ENCODE assay signal across 1 cellular context in the genomic region with DNA sequence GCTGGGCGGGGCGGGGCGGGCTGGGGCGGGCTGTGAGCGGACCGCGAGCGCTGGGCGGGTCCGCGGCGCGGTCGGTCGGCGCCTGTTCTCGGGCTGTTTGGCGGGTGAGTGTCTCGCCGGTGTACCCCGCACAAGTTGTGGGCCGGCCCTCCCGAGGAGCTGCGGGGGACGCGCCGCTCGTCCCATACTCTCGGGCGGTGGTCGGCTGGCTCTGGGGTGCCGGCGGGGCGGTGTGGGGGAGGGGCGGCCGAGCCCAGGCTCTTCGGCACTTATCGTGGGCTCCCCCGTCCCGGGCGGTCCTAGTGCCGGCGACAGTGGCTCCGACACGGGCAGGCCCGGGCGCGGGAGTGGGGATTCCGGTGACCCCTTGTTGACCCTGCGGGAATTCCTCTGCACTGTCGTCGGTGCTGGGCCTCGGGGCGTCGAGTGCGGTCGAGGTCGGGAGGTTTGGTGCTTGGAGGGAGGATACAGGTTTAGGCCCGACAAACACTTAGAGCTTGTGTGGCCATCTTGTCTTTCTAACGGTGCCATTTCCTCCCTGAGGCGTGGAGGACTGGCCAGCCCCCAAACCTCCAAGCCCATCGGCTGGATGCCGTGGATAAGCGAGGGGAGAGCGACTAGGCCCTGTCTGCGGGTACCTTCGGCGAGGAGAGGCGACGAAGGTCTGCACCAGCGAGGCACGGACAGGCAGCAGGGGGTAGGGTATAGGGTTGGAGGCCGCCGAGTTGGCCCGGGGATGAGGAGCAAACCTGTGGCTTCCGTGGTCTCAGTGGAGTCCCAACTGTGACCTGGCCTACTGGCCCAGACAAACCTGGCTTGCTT.
TF ChIP-seq lines count a peak whose summit lies in the region.

A gene (plus strand): TSS at position 47 of the 822 bp plus-strand sequence. CDS start 8,308 bp downstream, outside the sequence.

TF ChIP-seq in K562, 482 proteins besides CTCF, POLR2A, EP300 and RAD21 (continued from another document and continues in another):
- TF ChIP-seq, protein P1, sequence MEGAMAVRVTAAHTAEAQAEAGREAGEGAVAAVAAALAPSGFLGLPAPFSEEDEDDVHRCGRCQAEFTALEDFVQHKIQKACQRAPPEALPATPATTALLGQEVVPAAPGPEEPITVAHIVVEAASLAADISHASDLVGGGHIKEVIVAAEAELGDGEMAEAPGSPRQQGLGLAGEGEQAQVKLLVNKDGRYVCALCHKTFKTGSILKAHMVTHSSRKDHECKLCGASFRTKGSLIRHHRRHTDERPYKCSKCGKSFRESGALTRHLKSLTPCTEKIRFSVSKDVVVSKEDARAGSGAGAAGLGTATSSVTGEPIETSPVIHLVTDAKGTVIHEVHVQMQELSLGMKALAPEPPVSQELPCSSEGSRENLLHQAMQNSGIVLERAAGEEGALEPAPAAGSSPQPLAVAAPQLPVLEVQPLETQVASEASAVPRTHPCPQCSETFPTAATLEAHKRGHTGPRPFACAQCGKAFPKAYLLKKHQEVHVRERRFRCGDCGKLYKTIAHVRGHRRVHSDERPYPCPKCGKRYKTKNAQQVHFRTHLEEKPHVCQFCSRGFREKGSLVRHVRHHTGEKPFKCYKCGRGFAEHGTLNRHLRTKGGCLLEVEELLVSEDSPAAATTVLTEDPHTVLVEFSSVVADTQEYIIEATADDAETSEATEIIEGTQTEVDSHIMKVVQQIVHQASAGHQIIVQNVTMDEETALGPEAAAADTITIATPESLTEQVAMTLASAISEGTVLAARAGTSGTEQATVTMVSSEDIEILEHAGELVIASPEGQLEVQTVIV (CRISPR knock-in tag; IDR thresholded peaks at IDR 0.05; ENCODE audit: borderline replicate concordance), result no peak
- TF ChIP-seq RBBP5 (IDR thresholded peaks at IDR 0.05; ENCODE audit: borderline replicate concordance, insufficient read depth, low read length, poor library complexity, severe bottlenecking), result peak; percentile 64
- no peak for TF ChIP-seq LARP7 (IDR thresholded peaks at IDR 0.05)
- peak in 1 of 2 experiments; percentile 64; a peak in 2 of 4 replicates for TF ChIP-seq MAZ (CRISPR knock-in tag; conservative IDR thresholded peaks at IDR 0.05 in 1 of 2, IDR thresholded peaks at IDR 0.05 in 1 of 2)
- peak; percentile 20 for TF ChIP-seq TAF1 (IDR thresholded peaks at IDR 0.05; ENCODE audit: control insufficient read depth, extremely low read depth, insufficient read depth, low read length, severe bottlenecking)
- TF ChIP-seq, protein P2, sequence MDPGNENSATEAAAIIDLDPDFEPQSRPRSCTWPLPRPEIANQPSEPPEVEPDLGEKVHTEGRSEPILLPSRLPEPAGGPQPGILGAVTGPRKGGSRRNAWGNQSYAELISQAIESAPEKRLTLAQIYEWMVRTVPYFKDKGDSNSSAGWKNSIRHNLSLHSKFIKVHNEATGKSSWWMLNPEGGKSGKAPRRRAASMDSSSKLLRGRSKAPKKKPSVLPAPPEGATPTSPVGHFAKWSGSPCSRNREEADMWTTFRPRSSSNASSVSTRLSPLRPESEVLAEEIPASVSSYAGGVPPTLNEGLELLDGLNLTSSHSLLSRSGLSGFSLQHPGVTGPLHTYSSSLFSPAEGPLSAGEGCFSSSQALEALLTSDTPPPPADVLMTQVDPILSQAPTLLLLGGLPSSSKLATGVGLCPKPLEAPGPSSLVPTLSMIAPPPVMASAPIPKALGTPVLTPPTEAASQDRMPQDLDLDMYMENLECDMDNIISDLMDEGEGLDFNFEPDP (CRISPR knock-in tag; IDR thresholded peaks at IDR 0.05), result no peak
- TF ChIP-seq, protein P3, sequence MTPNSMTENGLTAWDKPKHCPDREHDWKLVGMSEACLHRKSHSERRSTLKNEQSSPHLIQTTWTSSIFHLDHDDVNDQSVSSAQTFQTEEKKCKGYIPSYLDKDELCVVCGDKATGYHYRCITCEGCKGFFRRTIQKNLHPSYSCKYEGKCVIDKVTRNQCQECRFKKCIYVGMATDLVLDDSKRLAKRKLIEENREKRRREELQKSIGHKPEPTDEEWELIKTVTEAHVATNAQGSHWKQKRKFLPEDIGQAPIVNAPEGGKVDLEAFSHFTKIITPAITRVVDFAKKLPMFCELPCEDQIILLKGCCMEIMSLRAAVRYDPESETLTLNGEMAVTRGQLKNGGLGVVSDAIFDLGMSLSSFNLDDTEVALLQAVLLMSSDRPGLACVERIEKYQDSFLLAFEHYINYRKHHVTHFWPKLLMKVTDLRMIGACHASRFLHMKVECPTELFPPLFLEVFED (CRISPR knock-in tag; conservative IDR thresholded peaks at IDR 0.05), result no peak
- TF ChIP-seq SP1 (CRISPR knock-in tag; IDR thresholded peaks at IDR 0.05), result no peak; the same call in 1 of the 2 replicates
- no peak for TF ChIP-seq HNRNPUL1 (IDR thresholded peaks at IDR 0.05; ENCODE audit: low read length)
- TF ChIP-seq ZNF165 (CRISPR knock-in tag; IDR thresholded peaks at IDR 0.05; ENCODE audit: borderline replicate concordance), result no peak
- no peak for TF ChIP-seq ZNF347 (CRISPR knock-in tag; IDR thresholded peaks at IDR 0.05; ENCODE audit: low read depth)
- no peak for TF ChIP-seq MCM2 (IDR thresholded peaks at IDR 0.05; ENCODE audit: low read depth)
- TF ChIP-seq POLR2AphosphoS5 (IDR thresholded peaks at IDR 0.05; ENCODE audit: control insufficient read depth, insufficient read depth, low read depth, low read length), result no peak
- TF ChIP-seq KAT7 (CRISPR knock-in tag; IDR thresholded peaks at IDR 0.05; ENCODE audit: borderline replicate concordance), result no peak
- no peak for TF ChIP-seq POLR3A (IDR thresholded peaks at IDR 0.05; ENCODE audit: borderline replicate concordance, extremely low read depth, insufficient read depth, insufficient read length)
- no peak for TF ChIP-seq TAF9B (IDR thresholded peaks at IDR 0.05; ENCODE audit: partially characterized antibody)
- TF ChIP-seq, protein P4, sequence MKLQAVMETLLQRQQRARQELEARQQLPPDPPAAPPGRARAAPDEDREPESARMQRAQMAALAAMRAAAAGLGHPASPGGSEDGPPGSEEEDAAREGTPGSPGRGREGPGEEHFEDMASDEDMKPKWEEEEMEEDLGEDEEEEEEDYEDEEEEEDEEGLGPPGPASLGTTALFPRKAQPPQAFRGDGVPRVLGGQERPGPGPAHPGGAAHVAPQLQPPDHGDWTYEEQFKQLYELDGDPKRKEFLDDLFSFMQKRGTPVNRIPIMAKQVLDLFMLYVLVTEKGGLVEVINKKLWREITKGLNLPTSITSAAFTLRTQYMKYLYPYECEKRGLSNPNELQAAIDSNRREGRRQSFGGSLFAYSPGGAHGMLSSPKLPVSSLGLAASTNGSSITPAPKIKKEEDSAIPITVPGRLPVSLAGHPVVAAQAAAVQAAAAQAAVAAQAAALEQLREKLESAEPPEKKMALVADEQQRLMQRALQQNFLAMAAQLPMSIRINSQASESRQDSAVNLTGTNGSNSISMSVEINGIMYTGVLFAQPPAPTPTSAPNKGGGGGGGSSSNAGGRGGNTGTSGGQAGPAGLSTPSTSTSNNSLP (IDR thresholded peaks at IDR 0.05; ENCODE audit: borderline replicate concordance, low read depth, low read length), result no peak
- TF ChIP-seq SRSF3 (IDR thresholded peaks at IDR 0.05; ENCODE audit: insufficient read depth, low read length), result 0 out of 2 replicates have a peak, but pooled peaks have one; percentile 40
- TF ChIP-seq, protein P5, sequence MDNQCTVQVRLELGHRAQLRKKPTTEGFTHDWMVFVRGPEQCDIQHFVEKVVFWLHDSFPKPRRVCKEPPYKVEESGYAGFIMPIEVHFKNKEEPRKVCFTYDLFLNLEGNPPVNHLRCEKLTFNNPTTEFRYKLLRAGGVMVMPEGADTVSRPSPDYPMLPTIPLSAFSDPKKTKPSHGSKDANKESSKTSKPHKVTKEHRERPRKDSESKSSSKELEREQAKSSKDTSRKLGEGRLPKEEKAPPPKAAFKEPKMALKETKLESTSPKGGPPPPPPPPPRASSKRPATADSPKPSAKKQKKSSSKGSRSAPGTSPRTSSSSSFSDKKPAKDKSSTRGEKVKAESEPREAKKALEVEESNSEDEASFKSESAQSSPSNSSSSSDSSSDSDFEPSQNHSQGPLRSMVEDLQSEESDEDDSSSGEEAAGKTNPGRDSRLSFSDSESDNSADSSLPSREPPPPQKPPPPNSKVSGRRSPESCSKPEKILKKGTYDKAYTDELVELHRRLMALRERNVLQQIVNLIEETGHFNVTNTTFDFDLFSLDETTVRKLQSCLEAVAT (IDR thresholded peaks at IDR 0.05), result peak in 1 of 2 experiments; percentile 51; a peak in 1 of 4 replicates
- TF ChIP-seq NFIX (CRISPR knock-in tag; IDR thresholded peaks at IDR 0.05; ENCODE audit: low read depth), result no peak
- TF ChIP-seq TARDBP (IDR thresholded peaks at IDR 0.05), result no peak
- no peak for TF ChIP-seq IFI16 (CRISPR knock-in tag; IDR thresholded peaks at IDR 0.05)
- TF ChIP-seq, protein P6, sequence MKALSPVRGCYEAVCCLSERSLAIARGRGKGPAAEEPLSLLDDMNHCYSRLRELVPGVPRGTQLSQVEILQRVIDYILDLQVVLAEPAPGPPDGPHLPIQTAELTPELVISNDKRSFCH (CRISPR knock-in tag; IDR thresholded peaks at IDR 0.05), result no peak
- TF ChIP-seq, protein P6 (tag; IDR thresholded peaks at IDR 0.05), result peak; percentile 55
- no peak for TF ChIP-seq MECOM (CRISPR knock-in tag; IDR thresholded peaks at IDR 0.05)
- no peak for TF ChIP-seq HDAC3 (IDR thresholded peaks at IDR 0.05; ENCODE audit: borderline replicate concordance, partially characterized antibody)
- TF ChIP-seq KDM1A (IDR thresholded peaks at IDR 0.05), result no peak
- peak; percentile 57 for TF ChIP-seq FIP1L1 (IDR thresholded peaks at IDR 0.05; ENCODE audit: low read depth, low read length, poor library complexity, severe bottlenecking)
- peak; percentile 39 for TF ChIP-seq SMAD4 (CRISPR knock-in tag; conservative IDR thresholded peaks at IDR 0.05)
- TF ChIP-seq, protein P7, sequence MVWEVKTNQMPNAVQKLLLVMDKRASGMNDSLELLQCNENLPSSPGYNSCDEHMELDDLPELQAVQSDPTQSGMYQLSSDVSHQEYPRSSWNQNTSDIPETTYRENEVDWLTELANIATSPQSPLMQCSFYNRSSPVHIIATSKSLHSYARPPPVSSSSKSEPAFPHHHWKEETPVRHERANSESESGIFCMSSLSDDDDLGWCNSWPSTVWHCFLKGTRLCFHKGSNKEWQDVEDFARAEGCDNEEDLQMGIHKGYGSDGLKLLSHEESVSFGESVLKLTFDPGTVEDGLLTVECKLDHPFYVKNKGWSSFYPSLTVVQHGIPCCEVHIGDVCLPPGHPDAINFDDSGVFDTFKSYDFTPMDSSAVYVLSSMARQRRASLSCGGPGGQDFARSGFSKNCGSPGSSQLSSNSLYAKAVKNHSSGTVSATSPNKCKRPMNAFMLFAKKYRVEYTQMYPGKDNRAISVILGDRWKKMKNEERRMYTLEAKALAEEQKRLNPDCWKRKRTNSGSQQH (CRISPR knock-in tag; IDR thresholded peaks at IDR 0.05), result no peak
- no peak for TF ChIP-seq EZH2 (IDR thresholded peaks at IDR 0.05; ENCODE audit: borderline replicate concordance, low read depth, low read length)
- no peak for TF ChIP-seq TGIF2 (CRISPR knock-in tag; IDR thresholded peaks at IDR 0.05)
- peak; percentile 48 for TF ChIP-seq CCNT2 (IDR thresholded peaks at IDR 0.05; ENCODE audit: borderline replicate concordance, extremely low read depth, insufficient read length, low read depth, low read length)
- TF ChIP-seq NEUROD1 (IDR thresholded peaks at IDR 0.05; ENCODE audit: borderline replicate concordance, low read depth, low read length, partially characterized antibody), result no peak
- TF ChIP-seq ZZZ3 (IDR thresholded peaks at IDR 0.05), result no peak
- TF ChIP-seq, protein P8, sequence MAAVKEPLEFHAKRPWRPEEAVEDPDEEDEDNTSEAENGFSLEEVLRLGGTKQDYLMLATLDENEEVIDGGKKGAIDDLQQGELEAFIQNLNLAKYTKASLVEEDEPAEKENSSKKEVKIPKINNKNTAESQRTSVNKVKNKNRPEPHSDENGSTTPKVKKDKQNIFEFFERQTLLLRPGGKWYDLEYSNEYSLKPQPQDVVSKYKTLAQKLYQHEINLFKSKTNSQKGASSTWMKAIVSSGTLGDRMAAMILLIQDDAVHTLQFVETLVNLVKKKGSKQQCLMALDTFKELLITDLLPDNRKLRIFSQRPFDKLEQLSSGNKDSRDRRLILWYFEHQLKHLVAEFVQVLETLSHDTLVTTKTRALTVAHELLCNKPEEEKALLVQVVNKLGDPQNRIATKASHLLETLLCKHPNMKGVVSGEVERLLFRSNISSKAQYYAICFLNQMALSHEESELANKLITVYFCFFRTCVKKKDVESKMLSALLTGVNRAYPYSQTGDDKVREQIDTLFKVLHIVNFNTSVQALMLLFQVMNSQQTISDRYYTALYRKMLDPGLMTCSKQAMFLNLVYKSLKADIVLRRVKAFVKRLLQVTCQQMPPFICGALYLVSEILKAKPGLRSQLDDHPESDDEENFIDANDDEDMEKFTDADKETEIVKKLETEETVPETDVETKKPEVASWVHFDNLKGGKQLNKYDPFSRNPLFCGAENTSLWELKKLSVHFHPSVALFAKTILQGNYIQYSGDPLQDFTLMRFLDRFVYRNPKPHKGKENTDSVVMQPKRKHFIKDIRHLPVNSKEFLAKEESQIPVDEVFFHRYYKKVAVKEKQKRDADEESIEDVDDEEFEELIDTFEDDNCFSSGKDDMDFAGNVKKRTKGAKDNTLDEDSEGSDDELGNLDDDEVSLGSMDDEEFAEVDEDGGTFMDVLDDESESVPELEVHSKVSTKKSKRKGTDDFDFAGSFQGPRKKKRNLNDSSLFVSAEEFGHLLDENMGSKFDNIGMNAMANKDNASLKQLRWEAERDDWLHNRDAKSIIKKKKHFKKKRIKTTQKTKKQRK (IDR thresholded peaks at IDR 0.05; ENCODE audit: borderline replicate concordance, low read depth, low read length), result no peak
- TF ChIP-seq MEIS2 (IDR thresholded peaks at IDR 0.05; ENCODE audit: partially characterized antibody), result no peak
- TF ChIP-seq SREBF1 (IDR thresholded peaks at IDR 0.05; ENCODE audit: borderline replicate concordance, low read depth, low read length), result no peak
- TF ChIP-seq HMG20B (CRISPR knock-in tag; IDR thresholded peaks at IDR 0.05), result no peak
- TF ChIP-seq GABPB1 (CRISPR knock-in tag; IDR thresholded peaks at IDR 0.05), result peak; percentile 15; the same call in 1 of the 2 replicates
- no peak for TF ChIP-seq ZNF586 (CRISPR knock-in tag; conservative IDR thresholded peaks at IDR 0.05)
- TF ChIP-seq NCOA1 (IDR thresholded peaks at IDR 0.05; ENCODE audit: low read depth), result no peak
- no peak for TF ChIP-seq RAD51 (IDR thresholded peaks at IDR 0.05; ENCODE audit: borderline replicate concordance, low read depth)
- no peak for TF ChIP-seq TAF15 (IDR thresholded peaks at IDR 0.05; ENCODE audit: low read depth, low read length)
